ENCODE assay signal across 8 cellular contexts in genomic region chr16:68264128-68265077, GRCh38. TPM values are rescaled to one million over a fixed set of nuclear protein-coding genes. Genes with fewer than 3 reads are reported as not detected.
DNase-seq lines count a peak whose midpoint lies in the region; ATAC-seq and TF ChIP-seq lines count a peak whose summit lies in the region.

TSS of gene SLC7A6 (plus strand) at chr16:68264526. CDS start at chr16:68274727, 10,201 bp downstream.

- H3K27me3 ChIP-seq in right lobe of liver: no peaks in the 10 kb centered on the region

- H3K27ac Mint-ChIP-seq in activated CD4-positive, alpha-beta T cell treated with anti-CD3 and anti-CD28 coated beads, Interleukin-2, amount 10 ng/mL, durations not matched to agents 7 days and 5 days: peak within 1 kb of the TSS; percentile 98

- peak; percentile 73 for ATAC-seq in HG02798 (IDR thresholded peaks at IDR 0.05; ENCODE audit: poor library complexity, unreplicated experiment)
- ATAC-seq in right lobe of liver: peak; percentile 75 to 89 (median 80)

- H3K9me3 Mint-ChIP-seq in activated CD4-positive, alpha-beta T cell treated with anti-CD3 and anti-CD28 coated beads, Interleukin-2, amount 10 ng/mL, durations not matched to agents 7 days and 5 days: no peaks in the 10 kb centered on the region

- DNase-seq in NCI-H510A treated with DMSO at 0.1 percent for 48 hours (lab: John Stamatoyannopoulos, UW): peak; percentile 32
- DNase-seq in NCI-H510A (lab: John Stamatoyannopoulos, UW): no peak
- peak; percentile 32 for DNase-seq in NCI-H2107 (lab: John Stamatoyannopoulos, UW)
- DNase-seq in activated CD4-positive, alpha-beta T cell treated with anti-CD3 and anti-CD28 coated beads, Interleukin-2, amount 10 ng/mL, durations not matched to agents 7 days and 5 days: peak; percentile 81
- DNase-seq in dermis blood vessel endothelial cell: peak; percentile 86
- DNase-seq in right lobe of liver: peak; percentile 75 to 86 (median 78)
- peak; percentile 83 to 88 for DNase-seq in stimulated activated CD4-positive, alpha-beta T cell treated with anti-CD3 and anti-CD28 coated beads, Interleukin-4, amount 100 ng/mL, for 4 hours

- H3K27ac ChIP-seq in right lobe of liver: peak within 1 kb of the TSS; percentile 67 to 80 (median 69)

- CTCF ChIA-PET in activated CD4-positive, alpha-beta T cell treated with anti-CD3 and anti-CD28 coated beads, Interleukin-2, amount 10 ng/mL, durations not matched to agents 7 days and 5 days (lab: Charles Lee): interaction anchor here (0.6 to 8.9 kb wide), 42 partner anchors 8 to 505 kb away, joined by 3 to 172 read pairs (median 4); partner anchors contain the start of genes PLA2G15, PRMT7 and SLC7A6OS

- peak; percentile 70 for TF ChIP-seq POLR2A in right lobe of liver (IDR thresholded peaks at IDR 0.05)

- WGBS in right lobe of liver (ENCODE audit: insufficient coverage, low coverage, low lambda C conversion rate, missing lambda C conversion rate): 0% methylated on average over 3 of the region's 123 CpGs

- H3K4me1 Mint-ChIP-seq in activated CD4-positive, alpha-beta T cell treated with anti-CD3 and anti-CD28 coated beads, Interleukin-2, amount 10 ng/mL, durations not matched to agents 7 days and 5 days: peaks cover 52% of the 10 kb centered on the region

- peak within 1 kb of the TSS; percentile 82 for H3K4me3 Mint-ChIP-seq in activated CD4-positive, alpha-beta T cell treated with anti-CD3 and anti-CD28 coated beads, Interleukin-2, amount 10 ng/mL, durations not matched to agents 7 days and 5 days

- peaks cover 26% of the 10 kb centered on the region for H3K36me3 Mint-ChIP-seq in activated CD4-positive, alpha-beta T cell treated with anti-CD3 and anti-CD28 coated beads, Interleukin-2, amount 10 ng/mL, durations not matched to agents 7 days and 5 days (ENCODE audit: low read depth)

- H3K9me3 ChIP-seq in right lobe of liver: no peaks in the 10 kb centered on the region

- H3K4me1 ChIP-seq in right lobe of liver: peaks cover 0 to 18% (median 0%) of the 10 kb centered on the region in 4 donors

- H3K4me3 ChIP-seq in right lobe of liver: peak within 1 kb of the TSS; percentile 69 to 85 (median 83)

- intact Hi-C loops in right lobe of liver (cut with DNase I): no loop called here

- POLR2A ChIA-PET in activated CD4-positive, alpha-beta T cell treated with anti-CD3 and anti-CD28 coated beads, Interleukin-2, amount 10 ng/mL, durations not matched to agents 7 days and 5 days (lab: Charles Lee): interaction anchor here (2.2 kb wide), 1 partner anchor 46 kb away, joined by 13 read pairs; the partner anchor contains the start of genes PRMT7 and SLC7A6OS

- H3K36me3 ChIP-seq in right lobe of liver: peaks cover 0 to 14% (median 0%) of the 10 kb centered on the region in 4 donors

- TF ChIP-seq CTCF in right lobe of liver (IDR thresholded peaks at IDR 0.05): peak; percentile 55 to 72 (median 63)

- H3K27me3 Mint-ChIP-seq in activated CD4-positive, alpha-beta T cell treated with anti-CD3 and anti-CD28 coated beads, Interleukin-2, amount 10 ng/mL, durations not matched to agents 7 days and 5 days: no peaks in the 10 kb centered on the region

RNA-seq across cellular contexts. Expression of gene SLC7A6, which starts in this region (rescaled TPM):
- total RNA-seq in activated CD4-positive, alpha-beta T cell treated with anti-CD3 and anti-CD28 coated beads, Interleukin-2, amount 10 ng/mL, durations not matched to agents 7 days and 5 days: 100 to 1,000 TPM; 116 to 130 TPM
- 17.4 and 31.1 TPM in 2 replicates for total RNA-seq in dermis blood vessel endothelial cell
- total RNA-seq in right lobe of liver: 1 to 10 TPM; 1.6 to 9.6 (median 4.5) TPM
